In the genomic region with DNA sequence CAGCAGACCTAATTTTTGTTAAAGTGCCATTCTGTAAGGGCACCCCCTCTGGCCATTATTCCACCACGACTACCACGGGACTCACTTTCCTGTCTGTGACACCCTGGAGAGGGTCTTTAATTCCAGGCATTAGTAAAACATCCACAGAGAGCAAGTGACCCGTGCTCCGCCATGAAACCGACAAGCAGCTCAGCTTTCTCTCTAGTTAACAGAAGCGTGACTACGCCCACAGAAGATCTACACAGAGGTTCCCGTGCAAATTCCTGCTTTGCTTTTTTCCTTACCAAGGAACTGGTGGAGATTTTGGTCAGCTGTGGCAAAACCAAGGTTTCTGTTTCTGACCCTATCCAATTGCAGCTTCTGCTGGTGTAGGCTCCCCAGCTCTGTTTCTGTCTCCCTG, we compare ENCODE assay signal across 17 cellular contexts. TPM values are rescaled to one million over a fixed set of nuclear protein-coding genes. Genes with fewer than 3 reads are reported as not detected.
"Had no signal": no experiment of that assay in that cellular context is flagged by ENCODE, and none has a peak within 500 bp of the region (broad histone marks: within the 10 kb centered on the region; RNA-seq: fewer than 3 reads in every experiment).

No MANE protein-coding gene starts in this region.

- H3K36me3 ChIP-seq: colonic mucosa, gastroesophageal sphincter, neutrophil, upper lobe of right lung had no signal

- H3K27ac Mint-ChIP-seq: activated B cell treated with CpG ODN at 0.5 μM for 24 hours; activated CD4-positive, alpha-beta T cell treated with anti-CD3 and anti-CD28 coated beads, Interleukin-2, amount 10 ng/mL, durations not matched to agents 24 days and 14 days; activated naive CD4-positive, alpha-beta T cell treated with anti-CD3 and anti-CD28 coated beads for 36 hours; activated T-helper 17 cell treated with anti-CD3 and anti-CD28 coated beads, Interleukin-2, amount 50 U/mL, for 72 hours; T-helper 1 cell treated with Interleukin-12 subunit alpha and Interleukin-12 subunit beta and Interleukin-4 antibody, amounts not matched to agents 30 μg/mL and 1 μg/mL, for 36 hours had no signal

- DNase-seq: activated B cell treated with CpG ODN at 0.5 μM for 24 hours; activated CD4-positive, alpha-beta T cell treated with anti-CD3 and anti-CD28 coated beads, Interleukin-2, amount 10 ng/mL, durations not matched to agents 24 days and 14 days; activated CD8-positive, alpha-beta memory T cell treated with anti-CD3 and anti-CD28 coated beads for 24 hours; colonic mucosa; effector CD8-positive, alpha-beta T cell; kidney; right cardiac atrium; stimulated activated naive CD4-positive, alpha-beta T cell treated with Interleukin-2 at 50 U/mL for 16 hours had no signal

- H3K9me3 Mint-ChIP-seq: activated B cell treated with CpG ODN at 0.5 μM for 24 hours; activated CD4-positive, alpha-beta T cell treated with anti-CD3 and anti-CD28 coated beads, Interleukin-2, amount 10 ng/mL, durations not matched to agents 24 days and 14 days; activated naive CD4-positive, alpha-beta T cell treated with anti-CD3 and anti-CD28 coated beads for 36 hours; activated T-helper 17 cell treated with anti-CD3 and anti-CD28 coated beads, Interleukin-2, amount 50 U/mL, for 72 hours; T-helper 1 cell treated with Interleukin-12 subunit alpha and Interleukin-12 subunit beta and Interleukin-4 antibody, amounts not matched to agents 30 μg/mL and 1 μg/mL, for 36 hours had no signal

- H3K27ac ChIP-seq: colonic mucosa, gastroesophageal sphincter, neutrophil, upper lobe of right lung had no signal

- H3K9me3 ChIP-seq: colonic mucosa, gastroesophageal sphincter, neutrophil, upper lobe of right lung had no signal

- H3K27me3 ChIP-seq: colonic mucosa, upper lobe of right lung had no signal

- H3K4me3 Mint-ChIP-seq: activated B cell treated with CpG ODN at 0.5 μM for 24 hours; activated CD4-positive, alpha-beta T cell treated with anti-CD3 and anti-CD28 coated beads, Interleukin-2, amount 10 ng/mL, durations not matched to agents 24 days and 14 days; activated naive CD4-positive, alpha-beta T cell treated with anti-CD3 and anti-CD28 coated beads for 36 hours; activated T-helper 17 cell treated with anti-CD3 and anti-CD28 coated beads, Interleukin-2, amount 50 U/mL, for 72 hours; T-helper 1 cell treated with Interleukin-12 subunit alpha and Interleukin-12 subunit beta and Interleukin-4 antibody, amounts not matched to agents 30 μg/mL and 1 μg/mL, for 36 hours had no signal

- H3K4me1 ChIP-seq: colonic mucosa had no signal

- H3K4me1 Mint-ChIP-seq: activated T-helper 17 cell treated with anti-CD3 and anti-CD28 coated beads, Interleukin-2, amount 50 U/mL, for 72 hours had no signal

- FAIRE-seq: astrocyte, kidney had no signal

- H3K4me3 ChIP-seq: colonic mucosa, gastroesophageal sphincter, upper lobe of right lung had no signal

RNA-seq across cellular contexts. Expression of a gene that starts 4.4 kb away (rescaled TPM):
- total RNA-seq: activated B cell treated with CpG ODN at 0.5 μM for 24 hours; activated CD4-positive, alpha-beta T cell treated with anti-CD3 and anti-CD28 coated beads, Interleukin-2, amount 10 ng/mL, durations not matched to agents 24 days and 14 days; activated naive CD4-positive, alpha-beta T cell treated with anti-CD3 and anti-CD28 coated beads for 36 hours; activated T-helper 17 cell treated with anti-CD3 and anti-CD28 coated beads, Interleukin-2, amount 50 U/mL, for 72 hours; cardiac septum; colonic mucosa; temporal lobe had no signal
